8 cellular contexts compared by ENCODE assay signal in genomic region chr2:195656859-195657633, GRCh38. TPM values are rescaled to one million over a fixed set of nuclear protein-coding genes. Genes with fewer than 3 reads are reported as not detected.
DNase-seq lines count a peak whose midpoint lies in the region; ATAC-seq, FAIRE-seq and TF ChIP-seq lines count a peak whose summit lies in the region.

TSS of gene SLC39A10 (plus strand) at chr2:195657226. CDS start at chr2:195680043, 22,817 bp downstream.

- peak; percentile 99 for FAIRE-seq in endometrium (lab: Jason Lieb, UNC)

- TF ChIP-seq CTCF in OCI-LY3 (IDR thresholded peaks at IDR 0.05; ENCODE audit: low read depth, low read length): peak; percentile 40; the same call in 1 of the 2 replicates

- H4K20me1 ChIP-seq in OCI-LY3 (ENCODE audit: insufficient read depth, low read length): peaks cover 23% of the 10 kb centered on the region

- H3K4me1 ChIP-seq in OCI-LY3 (ENCODE audit: low read length) (peaks cover 40% of the 10 kb centered on the region), mesodermal cell (ENCODE audit: control insufficient read depth, insufficient read depth, low read length, poor library complexity, severe bottlenecking) (peaks cover 3% of the 10 kb centered on the region)

- H3K4me2 ChIP-seq in OCI-LY3 (ENCODE audit: low read length): peak within 1 kb of the TSS; percentile 96

- peak within 1 kb of the TSS; percentile 93 for H3K9ac ChIP-seq in OCI-LY3 (ENCODE audit: low read length)

- 0 to 1% methylated on average over 58 to 60 of the region's 85 CpGs for whole genome bisulfite sequencing in mesodermal cell (ENCODE audit: insufficient coverage in 2 of 2), 2 experiments

- peak; percentile 71 for ATAC-seq in GM21515 (IDR thresholded peaks at IDR 0.05; ENCODE audit: unreplicated experiment)

- DNase-seq in D341Med (ENCODE audit: low spot score): peak; percentile 89
- peak; percentile 77 for DNase-seq in HuH-7 (ENCODE audit: low spot score)
- DNase-seq in activated CD8-positive, alpha-beta memory T cell treated with anti-CD3 and anti-CD28 coated beads, Interleukin-2, amount 50 U/mL, for 48 hours: peak; percentile 99
- peak; percentile 94 to 95 for DNase-seq in stimulated activated CD8-positive, alpha-beta memory T cell treated with anti-CD3 and anti-CD28 coated beads, Interleukin-15, amount 100 ng/mL, for 4 hours (ENCODE audit: low read depth in 2 of 2)

- peaks cover 41% of the 10 kb centered on the region for H3K79me2 ChIP-seq in OCI-LY3 (ENCODE audit: low read length)

- H3K27me3 ChIP-seq in OCI-LY3 (ENCODE audit: low read depth, low read length): no peaks in the 10 kb centered on the region

- no peaks in the 10 kb centered on the region for H3K9me3 ChIP-seq in OCI-LY3 (ENCODE audit: insufficient read depth, low read length)
- no peaks in the 10 kb centered on the region for H3K9me3 ChIP-seq in mesodermal cell (ENCODE audit: control insufficient read depth, low read length)

- H2AFZ ChIP-seq in OCI-LY3 (ENCODE audit: low read depth, low read length): peak within 1 kb of the TSS; percentile 83

- H3K4me3 ChIP-seq in OCI-LY3 (ENCODE audit: low read length) (peak within 1 kb of the TSS; percentile 85), mesodermal cell (ENCODE audit: extremely low read depth, insufficient read depth, low read length, poor library complexity, severe bottlenecking) (peak within 1 kb of the TSS; percentile 77)

- peaks cover 9% of the 10 kb centered on the region for H3K36me3 ChIP-seq in OCI-LY3 (replicated peaks; ENCODE audit: low read depth, low read length)
- no peaks in the 10 kb centered on the region for H3K36me3 ChIP-seq in mesodermal cell (ENCODE audit: control insufficient read depth, insufficient read depth, low read length)

- peak within 1 kb of the TSS; percentile 75 for H3K27ac ChIP-seq in OCI-LY3 (ENCODE audit: low read length)
- H3K27ac ChIP-seq in mesodermal cell (ENCODE audit: low read depth, low read length, severe bottlenecking): peak within 1 kb of the TSS; percentile 87

RNA-seq across cellular contexts. Expression of gene SLC39A10, which starts in this region (rescaled TPM):
- polyA plus RNA-seq in mesodermal cell (2013, experiment 1 of 2): 53.7 TPM
- polyA plus RNA-seq in mesodermal cell (2013, experiment 2 of 2): 54.0 TPM

Comparison
In these comparisons a context has a peak if more than half of its experiments do, and no peak if none do; other contexts are left out.
1. Peak in every context shown above with its lines: DNase-seq, ATAC-seq, H3K4me3 ChIP-seq and H3K27ac ChIP-seq.